8 cellular contexts compared by ENCODE assay signal in genomic region chr12:57459055-57459749, GRCh38. TPM values are rescaled to one million over a fixed set of nuclear protein-coding genes. Genes with fewer than 3 reads are reported as not detected.
DNase-seq lines count a peak whose midpoint lies in the region; ATAC-seq and TF ChIP-seq lines count a peak whose summit lies in the region.

No MANE protein-coding gene starts in this region.

- peak overlapping the region; percentile 81 to 96 for H3K4me3 Mint-ChIP-seq in activated T-cell treated with anti-CD3 and anti-CD28 coated beads, Interleukin-2, amount 50 U/mL, for 72 hours
- H3K4me3 Mint-ChIP-seq in naive B cell: peak overlapping the region; percentile 87 to 99 (median 92)
- H3K4me3 Mint-ChIP-seq in stimulated activated effector memory CD8-positive, alpha-beta T cell treated with anti-CD3 and anti-CD28 coated beads, Interleukin-12 subunit alpha, Interleukin-12 subunit beta, amount 100 ng/mL, for 72 hours: peak overlapping the region; percentile 80

- peak overlapping the region; percentile 47 for H3K27ac ChIP-seq in KMS-11
- H3K27ac ChIP-seq in fibroblast of lung (ENCODE audit: insufficient read depth, low read length): peak overlapping the region; percentile 62

- H3K36me3 ChIP-seq in KMS-11 (ENCODE audit: insufficient read depth) (no peaks in the 10 kb centered on the region), fibroblast of lung (ENCODE audit: control insufficient read depth, insufficient read depth, low read length) (no peaks in the 10 kb centered on the region)

- H3K27me3 ChIP-seq in KMS-11 (ENCODE audit: insufficient read depth, low read depth) (peaks cover 30% of the 10 kb centered on the region), fibroblast of lung (ENCODE audit: control insufficient read depth, insufficient read depth, low read length) (no peaks in the 10 kb centered on the region)

- H3K36me3 Mint-ChIP-seq in activated T-cell treated with anti-CD3 and anti-CD28 coated beads, Interleukin-2, amount 50 U/mL, for 72 hours (ENCODE audit: insufficient read depth in 2 of 2): peaks cover 0 to 1% of the 10 kb centered on the region in 2 donors
- H3K36me3 Mint-ChIP-seq in naive B cell: no peaks in the 10 kb centered on the region
- H3K36me3 Mint-ChIP-seq in stimulated activated effector memory CD8-positive, alpha-beta T cell treated with anti-CD3 and anti-CD28 coated beads, Interleukin-12 subunit alpha, Interleukin-12 subunit beta, amount 100 ng/mL, for 72 hours: peaks cover 11% of the 10 kb centered on the region

- H3K9ac ChIP-seq in KMS-11 (peak overlapping the region; percentile 40), fibroblast of lung (ENCODE audit: insufficient read depth, low read length) (peak overlapping the region; percentile 41)

- peaks cover 7% of the 10 kb centered on the region for H3K27me3 Mint-ChIP-seq in activated T-cell treated with anti-CD3 and anti-CD28 coated beads, Interleukin-2, amount 50 U/mL, for 72 hours (ENCODE audit: low read depth)
- no peaks in the 10 kb centered on the region for H3K27me3 Mint-ChIP-seq in naive B cell

- H3K9me3 Mint-ChIP-seq in activated T-cell treated with anti-CD3 and anti-CD28 coated beads, Interleukin-2, amount 50 U/mL, for 72 hours: no peaks in the 10 kb centered on the region
- H3K9me3 Mint-ChIP-seq in naive B cell: no peaks in the 10 kb centered on the region
- no peaks in the 10 kb centered on the region for H3K9me3 Mint-ChIP-seq in stimulated activated effector memory CD8-positive, alpha-beta T cell treated with anti-CD3 and anti-CD28 coated beads, Interleukin-12 subunit alpha, Interleukin-12 subunit beta, amount 100 ng/mL, for 72 hours

- no peaks in the 10 kb centered on the region for H3K9me3 ChIP-seq in fibroblast of lung (ENCODE audit: control insufficient read depth, insufficient read depth, low read depth, low read length)

- H3K4me3 ChIP-seq in KMS-11 (IDR thresholded peaks at IDR 0.05; ENCODE audit: insufficient read depth, low read depth, low read length) (peak overlapping the region; percentile 88), fibroblast of lung (replicated peaks in 1 of 4; ENCODE audit: control extremely low read depth in 1 of 4, insufficient read depth in 1 of 4, low read depth in 3 of 4, low read length in 4 of 4) (peak overlapping the region; percentile 83 to 89 (median 84))

- H4K20me1 ChIP-seq in KMS-11 (ENCODE audit: insufficient read depth): no peaks in the 10 kb centered on the region
- H4K20me1 ChIP-seq in fibroblast of lung (ENCODE audit: control insufficient read depth, extremely low read depth, insufficient read depth, low read length): no peaks in the 10 kb centered on the region

- TF ChIP-seq CTCF in KMS-11 (conservative IDR thresholded peaks at IDR 0.05; ENCODE audit: low read depth, low read length): peak; percentile 100
- peak; percentile 74 to 98 for TF ChIP-seq CTCF in fibroblast of lung (conservative IDR thresholded peaks at IDR 0.05 in 1 of 2, IDR thresholded peaks at IDR 0.05 in 1 of 2; ENCODE audit: low read depth in 1 of 2, low read length in 2 of 2)

- H3K4me2 ChIP-seq in KMS-11 (peak overlapping the region; percentile 90), fibroblast of lung (ENCODE audit: extremely low read depth, insufficient read depth, low read length) (peak overlapping the region; percentile 100)

- peak overlapping the region; percentile 80 for H3K27ac Mint-ChIP-seq in activated T-cell treated with anti-CD3 and anti-CD28 coated beads, Interleukin-2, amount 50 U/mL, for 72 hours
- peak overlapping the region; percentile 92 to 99 (median 97) for H3K27ac Mint-ChIP-seq in naive B cell
- peak overlapping the region; percentile 91 for H3K27ac Mint-ChIP-seq in stimulated activated effector memory CD8-positive, alpha-beta T cell treated with anti-CD3 and anti-CD28 coated beads, Interleukin-12 subunit alpha, Interleukin-12 subunit beta, amount 100 ng/mL, for 72 hours

- ATAC-seq in GM21723 (IDR thresholded peaks at IDR 0.05; ENCODE audit: unreplicated experiment) (peak; percentile 58), naive B cell (ENCODE audit: low read depth in 2 of 2) (peak; percentile 70 to 73)
- ATAC-seq in activated T-cell treated with anti-CD3 and anti-CD28 coated beads, Interleukin-2, amount 50 U/mL, for 72 hours (replicated peaks in 1 of 2): peak; percentile 66 to 71
- peak; percentile 82 for ATAC-seq in stimulated activated effector memory CD8-positive, alpha-beta T cell treated with anti-CD3 and anti-CD28 coated beads, Interleukin-12 subunit alpha, Interleukin-12 subunit beta, amount 100 ng/mL, for 72 hours

- H3K79me2 ChIP-seq in KMS-11 (ENCODE audit: insufficient read depth, low read depth) (no peaks in the 10 kb centered on the region), fibroblast of lung (ENCODE audit: control insufficient read depth, insufficient read depth, low read length) (no peaks in the 10 kb centered on the region)

- peaks cover 62% of the 10 kb centered on the region for H3K4me1 ChIP-seq in KMS-11 (ENCODE audit: low read depth, poor library complexity, severe bottlenecking)
- H3K4me1 ChIP-seq in fibroblast of lung (ENCODE audit: control insufficient read depth, extremely low read depth, insufficient read depth, low read length): peaks cover 12% of the 10 kb centered on the region

- DNase-seq in DMS79 (lab: John Stamatoyannopoulos, UW) (peak; percentile 88), fibroblast of lung (ENCODE audit: low read depth in 2 of 2) (peak; percentile 95 to 97), naive B cell (peak; percentile 93)
- DNase-seq in activated T-cell treated with anti-CD3 and anti-CD28 coated beads, Interleukin-2, amount 50 U/mL, for 72 hours: peak; percentile 95 to 96
- peak; percentile 93 to 97 for DNase-seq in stimulated activated effector memory CD8-positive, alpha-beta T cell treated with anti-CD3 and anti-CD28 coated beads, Interleukin-12 subunit alpha, Interleukin-12 subunit beta, amount 100 ng/mL, for 72 hours (ENCODE audit: low spot score in 2 of 2)

- H3K4me1 Mint-ChIP-seq in activated T-cell treated with anti-CD3 and anti-CD28 coated beads, Interleukin-2, amount 50 U/mL, for 72 hours (ENCODE audit: low read depth): peaks cover 87% of the 10 kb centered on the region
- peaks cover 45 to 66% (median 56%) of the 10 kb centered on the region in 3 donors for H3K4me1 Mint-ChIP-seq in naive B cell
- H3K4me1 Mint-ChIP-seq in stimulated activated effector memory CD8-positive, alpha-beta T cell treated with anti-CD3 and anti-CD28 coated beads, Interleukin-12 subunit alpha, Interleukin-12 subunit beta, amount 100 ng/mL, for 72 hours: peaks cover 64% of the 10 kb centered on the region

- H2AFZ ChIP-seq in KMS-11 (ENCODE audit: low read depth) (peak overlapping the region; percentile 95), fibroblast of lung (ENCODE audit: low read length) (peak overlapping the region; percentile 96)

TF ChIP-seq in PFSK-1, 5 proteins besides CTCF, POLR2A, EP300 and RAD21 (continues in another document):
- TF ChIP-seq FOXP2 (optimal IDR thresholded peaks at IDR 0.05; ENCODE audit: borderline replicate concordance, extremely low read depth, extremely low read length, insufficient read depth) (no peak), TAF1 (IDR thresholded peaks at IDR 0.05; ENCODE audit: borderline replicate concordance, insufficient read depth, low read length) (0 out of 2 replicates have a peak, but pooled peaks have one; percentile 46)

RNA-seq across cellular contexts. Expression of gene GLI1, which starts 0.4 kb away (rescaled TPM):
- polyA plus RNA-seq in PFSK-1 (2012; ENCODE audit: insufficient read length, low read depth): 4.2 TPM
- 1 to 10 TPM in 1 of 2 donors, under 1 TPM in 1; 0.21 to 1.3 TPM for total RNA-seq in activated T-cell treated with anti-CD3 and anti-CD28 coated beads, Interleukin-2, amount 50 U/mL, for 72 hours
- 1.0 and 2.0 TPM in 2 replicates for total RNA-seq in fibroblast of lung
- polyA plus RNA-seq in fibroblast of lung (0.40 and 0.97 TPM in 2 replicates), naive B cell (ENCODE audit: low read depth in 6 of 6) (1 to 10 TPM in 4 of 6 donors, under 1 TPM in 2; 0.27 to 2.4 (median 1.1) TPM)
- 1.5 and 3.4 TPM in 2 replicates for polyA plus RNA-seq in fibroblast of lung (2012)
- 2.7 and 17.2 TPM in 2 replicates for polyA minus RNA-seq in fibroblast of lung (ENCODE audit: low replicate concordance)

RNA-seq across cellular contexts. Expression of gene INHBE, which starts 4.1 kb away (rescaled TPM):
- polyA plus RNA-seq in PFSK-1 (2012; ENCODE audit: insufficient read length, low read depth): 204 TPM
- 1 to 10 TPM; 3.8 to 4.8 TPM for total RNA-seq in activated T-cell treated with anti-CD3 and anti-CD28 coated beads, Interleukin-2, amount 50 U/mL, for 72 hours
- 9.2 and 26.4 TPM in 2 replicates for total RNA-seq in fibroblast of lung
- polyA plus RNA-seq in fibroblast of lung: 0.41 and 0.67 TPM in 2 replicates
- polyA plus RNA-seq in fibroblast of lung (2012): 0.40 and 1.0 TPM in 2 replicates
- polyA minus RNA-seq in fibroblast of lung (ENCODE audit: low replicate concordance): not detected in 2 replicates
- polyA plus RNA-seq in naive B cell (ENCODE audit: low read depth in 6 of 6): under 1 TPM in 1 of 6 donors, not detected in 5; 0.44 TPM

RNA-seq across cellular contexts. Expression of gene ARHGAP9, which starts 20.5 kb away (rescaled TPM):
- polyA plus RNA-seq in PFSK-1 (2012; ENCODE audit: insufficient read length, low read depth): 14.6 TPM
- 100 to 1,000 TPM; 119 to 153 TPM for total RNA-seq in activated T-cell treated with anti-CD3 and anti-CD28 coated beads, Interleukin-2, amount 50 U/mL, for 72 hours
- under 0.01 TPM in 2 replicates for total RNA-seq in fibroblast of lung
- 0.08 and 0.10 TPM in 2 replicates for polyA plus RNA-seq in fibroblast of lung
- 0.15 TPM in 1 of 2 replicates, not detected in the other for polyA plus RNA-seq in fibroblast of lung (2012)
- not detected in 2 replicates for polyA minus RNA-seq in fibroblast of lung (ENCODE audit: low replicate concordance)
- polyA plus RNA-seq in naive B cell (ENCODE audit: low read depth in 6 of 6): 100 to 1,000 TPM; 152 to 231 (median 164) TPM

RNA-seq across cellular contexts. Expression of gene INHBC, which starts 24.6 kb away (rescaled TPM):
- polyA plus RNA-seq in PFSK-1 (2012; ENCODE audit: insufficient read length, low read depth): 0.14 TPM
- not detected for total RNA-seq in activated T-cell treated with anti-CD3 and anti-CD28 coated beads, Interleukin-2, amount 50 U/mL, for 72 hours
- total RNA-seq in fibroblast of lung: not detected in 2 replicates
- 0.05 TPM in 1 of 2 replicates, not detected in the other for polyA plus RNA-seq in fibroblast of lung
- polyA plus RNA-seq in fibroblast of lung (2012): not detected in 2 replicates
- 0.15 TPM in 1 of 2 replicates, not detected in the other for polyA minus RNA-seq in fibroblast of lung (ENCODE audit: low replicate concordance)
- polyA plus RNA-seq in naive B cell (ENCODE audit: low read depth in 6 of 6): not detected

RNA-seq across cellular contexts. Expression of gene R3HDM2, which starts 28.4 kb away (rescaled TPM):
- polyA plus RNA-seq in PFSK-1 (2012; ENCODE audit: insufficient read length, low read depth): 31.8 TPM
- total RNA-seq in activated T-cell treated with anti-CD3 and anti-CD28 coated beads, Interleukin-2, amount 50 U/mL, for 72 hours: 10 to 100 TPM; 78.9 to 79.1 TPM
- total RNA-seq in fibroblast of lung: 11.3 and 21.3 TPM in 2 replicates
- polyA plus RNA-seq in fibroblast of lung (18.5 and 22.8 TPM in 2 replicates), naive B cell (ENCODE audit: low read depth in 6 of 6) (10 to 100 TPM in 3 of 6 donors, 1 to 10 TPM in 3; 2.9 to 20.4 (median 10.2) TPM)
- 21.7 and 23.1 TPM in 2 replicates for polyA plus RNA-seq in fibroblast of lung (2012)
- polyA minus RNA-seq in fibroblast of lung (ENCODE audit: low replicate concordance): 102 and 123 TPM in 2 replicates

Comparison
In these comparisons a context has a peak if more than half of its experiments do, and no peak if none do; other contexts are left out.
1. Peak in every context shown above with its lines: DNase-seq, ATAC-seq, H3K4me3 ChIP-seq and H3K27ac ChIP-seq.
2. RNA of gene ARHGAP9, which starts 20.5 kb away (total RNA-seq): 119 to 153 TPM in activated T-cell treated with anti-CD3 and anti-CD28 coated beads, Interleukin-2, amount 50 U/mL, for 72 hours; under 0.01 TPM in fibroblast of lung; every median in the first group is over 100 times any median in the second.